In genomic region chr12:106276032-106276728, GRCh38 we compare ENCODE assay signal across 14 cellular contexts. TPM values are rescaled to one million over a fixed set of nuclear protein-coding genes. Genes with fewer than 3 reads are reported as not detected.
A peak's percentile ranks its signal among the peaks of the same experiment; 100 is the strongest.
DNase-seq lines count a peak whose midpoint lies in the region; ATAC-seq and TF ChIP-seq lines count a peak whose summit lies in the region.
"Had no signal": no experiment of that assay in that cellular context is flagged by ENCODE, and none has a peak within 500 bp of the region (broad histone marks: within the 10 kb centered on the region; RNA-seq: fewer than 3 reads in every experiment).

No MANE protein-coding gene starts in this region.

- no peak for TF ChIP-seq CTCF in foreskin fibroblast (IDR thresholded peaks at IDR 0.05; ENCODE audit: low read depth, low read length)

- DNase-seq in islet precursor cell (peak; percentile 37), DMS79 treated with DMSO at 0.1 percent for 48 hours (lab: John Stamatoyannopoulos, UW) (no peak), foreskin fibroblast (no peak), DMS53 treated with DMSO at 0.1 percent for 48 hours (lab: John Stamatoyannopoulos, UW; ENCODE audit: unreplicated experiment) (no peak), left colon (no peak)
- DNase-seq: activated CD4-positive, alpha-beta memory T cell treated with anti-CD3 and anti-CD28 coated beads, Interleukin-2, amount 10 ng/mL, durations not matched to agents 7 days and 5 days; DMS153; heart right ventricle; NCI-H524 had no signal

- ATAC-seq in GM18907 (IDR thresholded peaks at IDR 0.05; ENCODE audit: unreplicated experiment) (peak; percentile 88), GM21723 (IDR thresholded peaks at IDR 0.05; ENCODE audit: unreplicated experiment) (peak; percentile 72), HG03139 (IDR thresholded peaks at IDR 0.05; ENCODE audit: unreplicated experiment) (peak; percentile 70), left colon (no peak)
- ATAC-seq: GM23338, heart right ventricle had no signal

- no peak overlapping the region for H3K4me3 ChIP-seq in foreskin fibroblast (ENCODE audit: low read depth in 1 of 2, low read length in 2 of 2)
- H3K4me3 ChIP-seq: GM23338, heart right ventricle, mucosa of descending colon had no signal

- intact Hi-C loops in left colon (cut with DNase I, micrococcal nuclease), result loop anchor here in 1 of 2 donors (10.0 kb wide), 1 partner anchor 51 kb away; no protein-coding TSS in a partner anchor

RNA-seq across cellular contexts. Expression of gene TCP11L2, which starts 26.4 kb away (rescaled TPM):
- total RNA-seq in left colon, result 10 to 100 TPM; 22.1 to 46.5 TPM

RNA-seq across cellular contexts. Expression of gene CKAP4, which starts 28.4 kb away (rescaled TPM):
- 10 to 100 TPM; 74.0 to 90.1 TPM for total RNA-seq in left colon
